In genomic region chr7:29255199-29255838, GRCh38 we compare ENCODE assay signal across 19 cellular contexts.
DNase-seq lines count a peak whose midpoint lies in the region; ATAC-seq and TF ChIP-seq lines count a peak whose summit lies in the region.
"Had no signal": no experiment of that assay in that cellular context is flagged by ENCODE, and none has a peak within 500 bp of the region (broad histone marks: within the 10 kb centered on the region; RNA-seq: fewer than 3 reads in every experiment).

No MANE protein-coding gene starts in this region.

- H3K9me3 ChIP-seq in right atrium auricular region (no peaks in the 10 kb centered on the region), hepatocyte (ENCODE audit: low read depth) (no peaks in the 10 kb centered on the region)
- H3K9me3 ChIP-seq: A549, esophagus squamous epithelium, transverse colon had no signal

- H4K20me1 ChIP-seq in hepatocyte (ENCODE audit: insufficient read depth, poor library complexity, severe bottlenecking) = no peaks in the 10 kb centered on the region

- TF ChIP-seq CTCF in right atrium auricular region (IDR thresholded peaks at IDR 0.05) = no peak
- TF ChIP-seq CTCF in hepatocyte (IDR thresholded peaks at IDR 0.05; ENCODE audit: poor library complexity) = no peak

- ATAC-seq in Right ventricle myocardium inferior = no peak
- ATAC-seq in stimulated activated memory B cell treated with anti-CD40 and anti-IgM and Interleukin-4, amounts not matched to agents 10 μg/mL and 1 μg/mL and 100 μg/mL, for 72 hours = peak; percentile 27
- ATAC-seq in HG03039 (IDR thresholded peaks at IDR 0.05; ENCODE audit: unreplicated experiment) = no peak
- no peak for ATAC-seq in HG03175 (IDR thresholded peaks at IDR 0.05; ENCODE audit: unreplicated experiment)
- ATAC-seq: activated CD4-positive, CD25-positive, alpha-beta regulatory T cell treated with anti-CD3 and anti-CD28 coated beads, Interleukin-2, amount 50 U/mL, for 24 hours had no signal

- H3K27ac ChIP-seq in right atrium auricular region = no peak overlapping the region
- H3K27ac ChIP-seq in hepatocyte = peak overlapping the region; percentile 52
- H3K27ac ChIP-seq: A549, transverse colon had no signal

- H3K4me3 ChIP-seq in right atrium auricular region (no peak overlapping the region), hepatocyte (no peak overlapping the region)
- H3K4me3 ChIP-seq: A549, esophagus squamous epithelium, transverse colon had no signal

- H3K36me3 ChIP-seq in right atrium auricular region (no peaks in the 10 kb centered on the region), hepatocyte (replicated peaks; ENCODE audit: insufficient read depth, low read depth) (no peaks in the 10 kb centered on the region)
- H3K36me3 ChIP-seq: esophagus squamous epithelium, transverse colon had no signal

- peaks cover 10% of the 10 kb centered on the region for H3K27me3 Mint-ChIP-seq in stimulated activated memory B cell treated with anti-CD40 and anti-IgM and Interleukin-4, amounts not matched to agents 10 μg/mL and 1 μg/mL and 100 μg/mL, for 72 hours

- no peak overlapping the region for H2AFZ ChIP-seq in hepatocyte

- 75% methylated on average over 6 of the region's 6 CpGs for WGBS in hepatocyte (ENCODE audit: low lambda C conversion rate, missing lambda C conversion rate)

- H3K4me1 Mint-ChIP-seq in stimulated activated memory B cell treated with anti-CD40 and anti-IgM and Interleukin-4, amounts not matched to agents 10 μg/mL and 1 μg/mL and 100 μg/mL, for 72 hours = no peaks in the 10 kb centered on the region
- H3K4me1 Mint-ChIP-seq: activated naive CD8-positive, alpha-beta T cell treated with anti-CD3 and anti-CD28 coated beads, Interleukin-2, amount 10 ng/mL, durations not matched to agents 7 days and 5 days; stimulated activated naive B cell treated with anti-CD40 and anti-IgM and Interleukin-4, amounts not matched to agents 10 μg/mL and 1 μg/mL and 100 μg/mL, for 72 hours had no signal

- no peaks in the 10 kb centered on the region for H3K9me2 ChIP-seq in hepatocyte (replicated peaks; ENCODE audit: insufficient read depth)

- intact Hi-C loops in Right ventricle myocardium inferior (cut with DNase I) = no loop called here

- H3K27me3 ChIP-seq in right atrium auricular region (no peaks in the 10 kb centered on the region), hepatocyte (no peaks in the 10 kb centered on the region)
- H3K27me3 ChIP-seq: esophagus squamous epithelium, transverse colon had no signal

- DNase-seq in Right ventricle myocardium inferior (ENCODE audit: missing footprints) (peak; percentile 55), right atrium auricular region (ENCODE audit: low spot score) (no peak), amniotic epithelial cell (ENCODE audit: low read depth) (peak; percentile 30), hepatocyte (ENCODE audit: low spot score) (no peak), NCI-H1436 (lab: John Stamatoyannopoulos, UW) (no peak)
- DNase-seq: activated naive CD8-positive, alpha-beta T cell treated with anti-CD3 and anti-CD28 coated beads, Interleukin-2, amount 10 ng/mL, durations not matched to agents 7 days and 5 days; C1 segment of cervical spinal cord; esophagus squamous epithelium; MV-4-11; NCI-H2029 treated with DMSO at 0.1 percent for 48 hours; stimulated activated CD4-positive, alpha-beta T cell treated with anti-CD3 and anti-CD28 coated beads, Interleukin-15, amount 100 ng/mL, for 24 hours; stimulated activated naive B cell treated with anti-CD40 and anti-IgM and Interleukin-4, amounts not matched to agents 10 μg/mL and 1 μg/mL and 100 μg/mL, for 72 hours; transverse colon had no signal

- H3K9me3 Mint-ChIP-seq in stimulated activated memory B cell treated with anti-CD40 and anti-IgM and Interleukin-4, amounts not matched to agents 10 μg/mL and 1 μg/mL and 100 μg/mL, for 72 hours = no peaks in the 10 kb centered on the region
- H3K9me3 Mint-ChIP-seq: activated T-helper 1 cell treated with anti-CD3 and anti-CD28 coated beads, Interleukin-12 subunit alpha, Interleukin-12 subunit beta, Interleukin-2, Interleukin-4 antibody, amounts not matched to agents 30 ng/mL and 10 ng/mL and 1 ng/mL, durations not matched to agents 14 hours and 24 hours and 36 hours; stimulated activated naive B cell treated with anti-CD40 and anti-IgM and Interleukin-4, amounts not matched to agents 10 μg/mL and 1 μg/mL and 100 μg/mL, for 72 hours had no signal

- H3K4me1 ChIP-seq in right atrium auricular region (peaks cover 0 to 17% of the 10 kb centered on the region in 2 donors), hepatocyte (ENCODE audit: insufficient read depth) (peaks cover 20% of the 10 kb centered on the region)
- H3K4me1 ChIP-seq: A549 had no signal

- peak overlapping the region; percentile 47 for H3K4me2 ChIP-seq in hepatocyte

- H3K27ac Mint-ChIP-seq in stimulated activated memory B cell treated with anti-CD40 and anti-IgM and Interleukin-4, amounts not matched to agents 10 μg/mL and 1 μg/mL and 100 μg/mL, for 72 hours = no peak overlapping the region
- H3K27ac Mint-ChIP-seq: activated naive CD8-positive, alpha-beta T cell treated with anti-CD3 and anti-CD28 coated beads, Interleukin-2, amount 10 ng/mL, durations not matched to agents 7 days and 5 days; activated T-helper 1 cell treated with anti-CD3 and anti-CD28 coated beads, Interleukin-12 subunit alpha, Interleukin-12 subunit beta, Interleukin-2, Interleukin-4 antibody, amounts not matched to agents 30 ng/mL and 10 ng/mL and 1 ng/mL, durations not matched to agents 14 hours and 24 hours and 36 hours; stimulated activated naive B cell treated with anti-CD40 and anti-IgM and Interleukin-4, amounts not matched to agents 10 μg/mL and 1 μg/mL and 100 μg/mL, for 72 hours had no signal

- H3K36me3 Mint-ChIP-seq in stimulated activated memory B cell treated with anti-CD40 and anti-IgM and Interleukin-4, amounts not matched to agents 10 μg/mL and 1 μg/mL and 100 μg/mL, for 72 hours = no peaks in the 10 kb centered on the region
- H3K36me3 Mint-ChIP-seq: activated naive CD8-positive, alpha-beta T cell treated with anti-CD3 and anti-CD28 coated beads, Interleukin-2, amount 10 ng/mL, durations not matched to agents 7 days and 5 days; stimulated activated naive B cell treated with anti-CD40 and anti-IgM and Interleukin-4, amounts not matched to agents 10 μg/mL and 1 μg/mL and 100 μg/mL, for 72 hours had no signal

- H3K79me2 ChIP-seq in hepatocyte = no peaks in the 10 kb centered on the region

- no peak overlapping the region for H3K4me3 Mint-ChIP-seq in stimulated activated memory B cell treated with anti-CD40 and anti-IgM and Interleukin-4, amounts not matched to agents 10 μg/mL and 1 μg/mL and 100 μg/mL, for 72 hours
- H3K4me3 Mint-ChIP-seq: activated naive CD8-positive, alpha-beta T cell treated with anti-CD3 and anti-CD28 coated beads, Interleukin-2, amount 10 ng/mL, durations not matched to agents 7 days and 5 days; activated T-helper 1 cell treated with anti-CD3 and anti-CD28 coated beads, Interleukin-12 subunit alpha, Interleukin-12 subunit beta, Interleukin-2, Interleukin-4 antibody, amounts not matched to agents 30 ng/mL and 10 ng/mL and 1 ng/mL, durations not matched to agents 14 hours and 24 hours and 36 hours; stimulated activated naive B cell treated with anti-CD40 and anti-IgM and Interleukin-4, amounts not matched to agents 10 μg/mL and 1 μg/mL and 100 μg/mL, for 72 hours had no signal

Comparison
In these comparisons a context has a peak if more than half of its experiments do, and no peak if none do; other contexts are left out.
1. DNase-seq: peak in Right ventricle myocardium inferior (single experiment) and amniotic epithelial cell (single experiment); none in right atrium auricular region (single experiment), hepatocyte (single experiment) and NCI-H1436 (single experiment).